1 cellular context compared by ENCODE assay signal in genomic region chr2:64996914-64997313, GRCh38.
TF ChIP-seq lines count a peak whose summit lies in the region.

No MANE protein-coding gene starts in this region.

TF ChIP-seq in K562, 482 proteins besides CTCF, POLR2A, EP300 and RAD21:
- TF ChIP-seq GATA2 (CRISPR knock-in tag; IDR thresholded peaks at IDR 0.05), result 0 out of 2 replicates have a peak, but pooled peaks have one; percentile 37
- no peak for TF ChIP-seq NR2C2 (CRISPR knock-in tag; IDR thresholded peaks at IDR 0.05)
- no peak for TF ChIP-seq NR2C2 (tag; IDR thresholded peaks at IDR 0.05)
- TF ChIP-seq ZNF384 (IDR thresholded peaks at IDR 0.05; ENCODE audit: low read depth, low read length), result 0 out of 2 replicates have a peak, but pooled peaks have one; percentile 9
TF ChIP-seq in K562: peak in this region for 2.
